ENCODE assay signal across 7 cellular contexts in genomic region chr19:12791345-12792047, GRCh38. TPM values are rescaled to one million over a fixed set of nuclear protein-coding genes. Genes with fewer than 3 reads are reported as not detected.
DNase-seq lines count a peak whose midpoint lies in the region; ATAC-seq and TF ChIP-seq lines count a peak whose summit lies in the region.

TSS of gene JUNB (plus strand) at chr19:12791486. CDS start at chr19:12791772, 286 bp downstream.

- H3K36me3 Mint-ChIP-seq in activated B cell treated with CpG ODN at 0.5 μM for 24 hours (ENCODE audit: low read depth) (peaks cover 18% of the 10 kb centered on the region), immature natural killer cell (no peaks in the 10 kb centered on the region)

- intact Hi-C loops in activated B cell treated with CpG ODN at 0.5 μM for 24 hours (cut with micrococcal nuclease) = loop anchor here (1.0 to 5.0 kb wide), 4 partner anchors 9 to 361 kb away; partner anchors contain the start of genes LYL1, ZNF490 and ZNF791

- peak; percentile 100 for TF ChIP-seq POLR2A in GM18505 (IDR thresholded peaks at IDR 0.05; ENCODE audit: borderline replicate concordance, extremely low read depth, insufficient read depth, insufficient read length)

- POLR2A ChIA-PET in activated B cell treated with CpG ODN at 0.5 μM for 24 hours (lab: Charles Lee) = interaction anchor here (0.6 to 13.2 kb wide), 32 partner anchors 9 to 995 kb away, joined by 3 to 909 read pairs (median 6); partner anchors contain the start of genes CALR, DHPS, FARSA and FBXW9

- H3K4me3 Mint-ChIP-seq in activated B cell treated with CpG ODN at 0.5 μM for 24 hours = peak within 1 kb of the TSS; percentile 96
- peak within 1 kb of the TSS; percentile 93 to 96 (median 95) for H3K4me3 Mint-ChIP-seq in immature natural killer cell

- TF ChIP-seq CTCF in activated B cell treated with CpG ODN at 0.5 μM for 24 hours (IDR thresholded peaks at IDR 0.05) (no peak), cardiac fibroblast (IDR thresholded peaks at IDR 0.05; ENCODE audit: low read depth, low read length) (peak; percentile 10)

- H3K9me3 Mint-ChIP-seq in activated B cell treated with CpG ODN at 0.5 μM for 24 hours (no peaks in the 10 kb centered on the region), immature natural killer cell (no peaks in the 10 kb centered on the region)

- CTCF ChIA-PET in activated B cell treated with CpG ODN at 0.5 μM for 24 hours (lab: Charles Lee) = interaction anchor here (1.8 to 11.4 kb wide), 4 partner anchors 9 to 28 kb away, joined by 4 to 280 read pairs (median 148); partner anchors contain the start of genes HOOK2, PRDX2 and THSD8

- peaks cover 63% of the 10 kb centered on the region for H3K4me1 Mint-ChIP-seq in activated B cell treated with CpG ODN at 0.5 μM for 24 hours
- H3K4me1 Mint-ChIP-seq in immature natural killer cell = peaks cover 40 to 49% of the 10 kb centered on the region in 2 donors

- peak within 1 kb of the TSS; percentile 91 to 98 for H3K4me3 ChIP-seq in cardiac fibroblast (replicated peaks in 1 of 2; ENCODE audit: low read depth in 2 of 2, low read length in 2 of 2)

- H3K27me3 Mint-ChIP-seq in activated B cell treated with CpG ODN at 0.5 μM for 24 hours (no peaks in the 10 kb centered on the region), immature natural killer cell (ENCODE audit: low read depth in 3 of 3) (peaks cover 35 to 50% (median 40%) of the 10 kb centered on the region in 3 donors)

- ATAC-seq in GM18505 (IDR thresholded peaks at IDR 0.05; ENCODE audit: unreplicated experiment) = peak; percentile 22
- ATAC-seq in HG03045 (IDR thresholded peaks at IDR 0.05; ENCODE audit: unreplicated experiment) = peak; percentile 25
- peak; percentile 29 for ATAC-seq in activated B cell treated with CpG ODN at 0.5 μM for 24 hours (ENCODE audit: low read depth)

- DNase-seq in NCI-H345 (lab: John Stamatoyannopoulos, UW) (peak; percentile 79), activated B cell treated with CpG ODN at 0.5 μM for 24 hours (peak; percentile 96), cardiac fibroblast (ENCODE audit: low read depth in 2 of 2) (peak; percentile 98 to 99), immature natural killer cell (peak; percentile 98), smooth muscle cell of the brain vasculature (ENCODE audit: low read depth, low spot score) (peak; percentile 85)

- peak within 1 kb of the TSS; percentile 97 for H3K27ac Mint-ChIP-seq in activated B cell treated with CpG ODN at 0.5 μM for 24 hours
- peak within 1 kb of the TSS; percentile 94 to 100 (median 99) for H3K27ac Mint-ChIP-seq in immature natural killer cell

RNA-seq across cellular contexts. Expression of gene JUNB, which starts in this region (rescaled TPM):
- total RNA-seq in activated B cell treated with CpG ODN at 0.5 μM for 24 hours = 127 and 132 TPM in 2 replicates
- polyA plus RNA-seq in immature natural killer cell = 100 to 1,000 TPM; 620 to 796 (median 697) TPM

Comparison
In these comparisons a context has a peak if more than half of its experiments do, and no peak if none do; other contexts are left out.
1. Peak in every context shown above with its lines: DNase-seq, ATAC-seq and H3K4me3 ChIP-seq.